In genomic region chr11:3123761-3124733, GRCh38 we compare ENCODE assay signal across 8 cellular contexts. TPM values are rescaled to one million over a fixed set of nuclear protein-coding genes. Genes with fewer than 3 reads are reported as not detected.
DNase-seq lines count a peak whose midpoint lies in the region; FAIRE-seq and TF ChIP-seq lines count a peak whose summit lies in the region.

No MANE protein-coding gene starts in this region.

- no peak overlapping the region for H3K4me3 ChIP-seq in fibroblast of pulmonary artery (replicated peaks; ENCODE audit: low read depth, low read length)

- no peak overlapping the region for H3K4me3 Mint-ChIP-seq in activated T-cell treated with anti-CD3 and anti-CD28 coated beads, Interleukin-2, amount 50 U/mL, for 24 hours

- no peaks in the 10 kb centered on the region for H3K36me3 Mint-ChIP-seq in activated T-cell treated with anti-CD3 and anti-CD28 coated beads, Interleukin-2, amount 50 U/mL, for 24 hours (ENCODE audit: low read depth)

- no peak for TF ChIP-seq CTCF in fibroblast of pulmonary artery (IDR thresholded peaks at IDR 0.05; ENCODE audit: low read length, missing control alignments)

- no peaks in the 10 kb centered on the region for H3K27me3 Mint-ChIP-seq in activated T-cell treated with anti-CD3 and anti-CD28 coated beads, Interleukin-2, amount 50 U/mL, for 24 hours

- DNase-seq in Daoy (ENCODE audit: low read depth) (peak; percentile 92), RCC 7860 (ENCODE audit: low spot score) (peak; percentile 82), fibroblast of pulmonary artery (ENCODE audit: low read depth) (peak; percentile 96), posterior vena cava (ENCODE audit: low spot score) (peak; percentile 96), NCI-H1694 treated with DMSO at 0.1 percent for 48 hours (lab: John Stamatoyannopoulos, UW) (no peak), NCI-H2196 treated with DMSO at 0.1 percent for 48 hours (lab: John Stamatoyannopoulos, UW; ENCODE audit: unreplicated experiment) (no peak)
- DNase-seq in activated T-cell treated with anti-CD3 and anti-CD28 coated beads, Interleukin-2, amount 50 U/mL, for 24 hours = no peak
- DNase-seq in activated CD8-positive, alpha-beta memory T cell treated with anti-CD3 and anti-CD28 coated beads, Interleukin-2, amount 50 U/mL, for 48 hours = no peak

- intact Hi-C loops in posterior vena cava (cut with DNase I) = loop anchor here in 1 of 2 donors (5.0 kb wide), 1 partner anchor 88 kb away; no protein-coding TSS in a partner anchor

- peak; percentile 90 for FAIRE-seq in RCC 7860 (lab: Jason Lieb, UNC)

- H3K9me3 Mint-ChIP-seq in activated T-cell treated with anti-CD3 and anti-CD28 coated beads, Interleukin-2, amount 50 U/mL, for 24 hours = no peaks in the 10 kb centered on the region

- H3K4me1 Mint-ChIP-seq in activated T-cell treated with anti-CD3 and anti-CD28 coated beads, Interleukin-2, amount 50 U/mL, for 24 hours (ENCODE audit: low read depth) = no peaks in the 10 kb centered on the region

- H3K27ac Mint-ChIP-seq in activated T-cell treated with anti-CD3 and anti-CD28 coated beads, Interleukin-2, amount 50 U/mL, for 24 hours = no peak overlapping the region

RNA-seq across cellular contexts. Expression of gene OSBPL5, which starts 41.1 kb away (rescaled TPM):
- total RNA-seq in Daoy (2014; rRNA removed; shearing (Covaris generic)) = 4.1 and 6.5 TPM in 2 replicates
- total RNA-seq in posterior vena cava = 10 to 100 TPM; 61.2 to 84.0 TPM

Comparison
In these comparisons a context has a peak if more than half of its experiments do, and no peak if none do; other contexts are left out.
1. DNase-seq: peak in Daoy (single experiment), RCC 7860 (single experiment), fibroblast of pulmonary artery (single experiment) and posterior vena cava (single experiment); none in NCI-H1694 treated with DMSO at 0.1 percent for 48 hours (single experiment), activated T-cell treated with anti-CD3 and anti-CD28 coated beads, Interleukin-2, amount 50 U/mL, for 24 hours (single experiment), NCI-H2196 treated with DMSO at 0.1 percent for 48 hours (single experiment) and activated CD8-positive, alpha-beta memory T cell treated with anti-CD3 and anti-CD28 coated beads, Interleukin-2, amount 50 U/mL, for 48 hours (single experiment).